In the genomic region with DNA sequence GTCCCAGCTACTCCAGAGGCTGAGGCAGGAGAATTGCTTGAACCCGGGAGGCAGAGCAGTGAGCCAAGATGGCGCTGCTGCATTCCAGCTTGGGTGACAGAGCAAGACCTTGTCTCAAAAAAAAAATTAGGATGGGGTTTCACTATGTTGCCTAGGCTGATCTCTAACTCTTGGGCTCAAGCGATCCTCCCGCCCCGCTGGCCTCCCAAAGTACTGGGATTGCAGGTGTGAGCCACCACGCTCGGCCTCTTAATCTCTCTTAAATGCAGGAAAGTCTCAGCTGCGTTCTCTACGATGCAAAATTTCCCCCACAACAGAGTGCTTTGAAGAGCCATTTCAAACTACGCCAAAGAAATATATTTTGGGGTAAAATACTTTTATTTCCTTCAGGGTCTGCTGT, we compare ENCODE assay signal across 21 cellular contexts.
"Had no signal": no experiment of that assay in that cellular context is flagged by ENCODE, and none has a peak within 500 bp of the region (broad histone marks: within the 10 kb centered on the region; RNA-seq: fewer than 3 reads in every experiment).

No MANE protein-coding gene starts in this region.

- H3K27me3 Mint-ChIP-seq: activated CD8-positive, alpha-beta T cell treated with anti-CD3 and anti-CD28 coated beads for 36 hours; T-cell had no signal

- H3K4me3 Mint-ChIP-seq: activated CD8-positive, alpha-beta T cell treated with anti-CD3 and anti-CD28 coated beads for 36 hours; activated naive CD8-positive, alpha-beta T cell treated with anti-CD3 and anti-CD28 coated beads, Interleukin-2, amount 10 ng/mL, durations not matched to agents 7 days and 5 days; T-cell had no signal

- H3K9me3 ChIP-seq: adrenal gland, breast epithelium had no signal

- H3K9me3 Mint-ChIP-seq: activated CD8-positive, alpha-beta T cell treated with anti-CD3 and anti-CD28 coated beads for 36 hours; activated naive CD8-positive, alpha-beta T cell treated with anti-CD3 and anti-CD28 coated beads, Interleukin-2, amount 10 ng/mL, durations not matched to agents 7 days and 5 days; T-cell had no signal

- H3K4me3 ChIP-seq: adrenal gland, breast epithelium had no signal

- H3K4me1 ChIP-seq: breast epithelium had no signal

- DNase-seq: activated CD4-positive, alpha-beta T cell treated with anti-CD3 and anti-CD28 coated beads for 4 hours; activated CD8-positive, alpha-beta memory T cell treated with anti-CD3 and anti-CD28 coated beads, Interleukin-2, amount 50 U/mL, for 4 hours; activated CD8-positive, alpha-beta T cell treated with anti-CD3 and anti-CD28 coated beads for 36 hours; activated naive CD4-positive, alpha-beta T cell treated with anti-CD3 and anti-CD28 coated beads, Interleukin-2, amount 50 U/mL, for 16 hours; activated naive CD8-positive, alpha-beta T cell treated with anti-CD3 and anti-CD28 coated beads, Interleukin-2, amount 10 ng/mL, durations not matched to agents 7 days and 5 days; anterior cingulate cortex; caudate nucleus; KG1; MV-4-11; NCI-H1436; NCI-H1694 treated with DMSO at 0.1 percent for 48 hours; NCI-H2029 treated with DMSO at 0.1 percent for 48 hours; NCI-H345; NCI-H510A; NCI-H526 treated with DMSO at 0.1 percent for 48 hours; NCI-H82; SIG-M5; T-cell had no signal

- ATAC-seq: activated CD4-positive, CD25-positive, alpha-beta regulatory T cell treated with anti-CD3 and anti-CD28 coated beads, Interleukin-2, amount 50 U/mL, for 24 hours; activated CD8-positive, alpha-beta T cell treated with anti-CD3 and anti-CD28 coated beads for 36 hours; T-cell had no signal

- H3K36me3 ChIP-seq: adrenal gland, breast epithelium had no signal

- H3K4me1 Mint-ChIP-seq: activated naive CD8-positive, alpha-beta T cell treated with anti-CD3 and anti-CD28 coated beads, Interleukin-2, amount 10 ng/mL, durations not matched to agents 7 days and 5 days; T-cell had no signal

- H3K27me3 ChIP-seq: adrenal gland, breast epithelium had no signal

- H3K36me3 Mint-ChIP-seq: activated naive CD8-positive, alpha-beta T cell treated with anti-CD3 and anti-CD28 coated beads, Interleukin-2, amount 10 ng/mL, durations not matched to agents 7 days and 5 days; T-cell had no signal

- H3K27ac Mint-ChIP-seq: activated CD8-positive, alpha-beta T cell treated with anti-CD3 and anti-CD28 coated beads for 36 hours; activated naive CD8-positive, alpha-beta T cell treated with anti-CD3 and anti-CD28 coated beads, Interleukin-2, amount 10 ng/mL, durations not matched to agents 7 days and 5 days; T-cell had no signal
